In the genomic region with DNA sequence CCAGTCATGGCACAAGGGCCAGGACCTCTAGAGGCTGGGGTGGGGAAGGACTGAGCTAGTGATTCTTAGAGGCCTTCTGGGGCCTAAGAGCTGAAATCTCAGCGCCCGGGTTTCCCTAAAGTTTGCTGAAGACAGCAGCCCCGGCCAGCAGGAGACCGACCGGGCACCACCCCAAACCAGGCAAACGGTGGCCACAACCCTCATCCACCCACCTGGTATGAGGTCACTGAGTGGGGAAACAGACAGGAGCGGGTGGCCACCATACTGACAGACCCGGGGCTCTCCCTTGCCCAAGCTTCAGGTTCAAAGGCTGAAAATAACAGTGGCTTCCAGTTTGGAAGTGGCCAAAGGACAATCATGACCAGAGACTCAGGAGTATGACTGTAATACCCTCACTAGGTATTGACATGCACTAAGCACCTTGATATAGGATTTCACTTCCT, we compare ENCODE assay signal across 8 cellular contexts. TPM values are rescaled to one million over a fixed set of nuclear protein-coding genes. Genes with fewer than 3 reads are reported as not detected.
DNase-seq lines count a peak whose midpoint lies in the region; ATAC-seq and TF ChIP-seq lines count a peak whose summit lies in the region.

No MANE protein-coding gene starts in this region.

- no peak for TF ChIP-seq POLR2A in tibial nerve (IDR thresholded peaks at IDR 0.05)

- POLR2A ChIA-PET in activated CD8-positive, alpha-beta T cell treated with anti-CD3 and anti-CD28 coated beads for 36 hours (lab: Charles Lee) = interaction anchor here (1.0 to 6.0 kb wide), 4 partner anchors 17 to 153 kb away, joined by 3 to 38 read pairs (median 4); partner anchors contain the start of gene ID1
- POLR2A ChIA-PET in activated CD8-positive, alpha-beta T cell treated with anti-CD3 and anti-CD28 coated beads, Interleukin-2, amount 10 ng/mL, durations not matched to agents 7 days and 5 days (lab: Charles Lee) = interaction anchor here (1.0 to 1.5 kb wide), 2 partner anchors 35 to 43 kb away, joined by 4 read pairs; partner anchors contain the start of gene ID1

- no peaks in the 10 kb centered on the region for H3K9me3 Mint-ChIP-seq in activated CD8-positive, alpha-beta T cell treated with anti-CD3 and anti-CD28 coated beads for 36 hours
- no peaks in the 10 kb centered on the region for H3K9me3 Mint-ChIP-seq in activated CD8-positive, alpha-beta T cell treated with anti-CD3 and anti-CD28 coated beads, Interleukin-2, amount 10 ng/mL, durations not matched to agents 7 days and 5 days (ENCODE audit: insufficient read depth)

- H3K4me1 ChIP-seq in mammary epithelial cell (ENCODE audit: insufficient read depth, low read length) = peaks cover 73% of the 10 kb centered on the region
- peaks cover 13 to 22% of the 10 kb centered on the region in 2 donors for H3K4me1 ChIP-seq in muscle layer of duodenum (ENCODE audit: control insufficient read depth in 1 of 2, insufficient read depth in 2 of 2, low read length in 2 of 2)
- peaks cover 0 to 57% (median 37%) of the 10 kb centered on the region in 4 donors for H3K4me1 ChIP-seq in tibial nerve

- H3K4me3 ChIP-seq in mammary epithelial cell (replicated peaks in 1 of 3; ENCODE audit: insufficient read depth in 1 of 3, low read depth in 2 of 3, low read length in 3 of 3) (no peak overlapping the region), muscle layer of duodenum (ENCODE audit: low read depth in 1 of 2, low read length in 2 of 2) (no peak overlapping the region), tibial nerve (no peak overlapping the region)

- H3K4me1 Mint-ChIP-seq in activated CD8-positive, alpha-beta T cell treated with anti-CD3 and anti-CD28 coated beads for 36 hours (ENCODE audit: low read depth) = peaks cover 52% of the 10 kb centered on the region
- peaks cover 31% of the 10 kb centered on the region for H3K4me1 Mint-ChIP-seq in activated CD8-positive, alpha-beta T cell treated with anti-CD3 and anti-CD28 coated beads, Interleukin-2, amount 10 ng/mL, durations not matched to agents 7 days and 5 days (ENCODE audit: low read depth)

- no peak overlapping the region for H2AFZ ChIP-seq in mammary epithelial cell (ENCODE audit: low read depth, low read length)

- in situ Hi-C loops in mammary epithelial cell (cut with MboI; ENCODE audit: low sequenced_read_pairs in 2 of 2) = loop anchor here in 1 of 2 donors (25.0 kb wide), 1 partner anchor 142 kb away; the partner anchor contains the start of gene BCL2L1

- no peaks in the 10 kb centered on the region for H3K27me3 ChIP-seq in mammary epithelial cell (ENCODE audit: insufficient read depth, low read length)
- no peaks in the 10 kb centered on the region for H3K27me3 ChIP-seq in muscle layer of duodenum (ENCODE audit: low read depth, low read length)
- H3K27me3 ChIP-seq in tibial nerve = no peaks in the 10 kb centered on the region

- no peaks in the 10 kb centered on the region for H4K20me1 ChIP-seq in mammary epithelial cell (ENCODE audit: insufficient read depth, low read length)

- no peak overlapping the region for H3K4me2 ChIP-seq in mammary epithelial cell (ENCODE audit: insufficient read depth, low read depth, low read length)

- no peak for TF ChIP-seq CTCF in activated CD8-positive, alpha-beta T cell treated with anti-CD3 and anti-CD28 coated beads for 36 hours (IDR thresholded peaks at IDR 0.05)
- no peak for TF ChIP-seq CTCF in mammary epithelial cell (conservative IDR thresholded peaks at IDR 0.05 in 1 of 2, IDR thresholded peaks at IDR 0.05 in 1 of 2; ENCODE audit: extremely low read depth in 1 of 2, insufficient read depth in 1 of 2, low read depth in 1 of 2, low read length in 2 of 2)
- no peak for TF ChIP-seq CTCF in tibial nerve (IDR thresholded peaks at IDR 0.05)

- dilution Hi-C loops in mammary epithelial cell (cut with HindIII; ENCODE audit: low sequenced_read_pairs) = loop anchor here (25.0 kb wide), 1 partner anchor 142 kb away; the partner anchor contains the start of gene BCL2L1

- H3K9ac ChIP-seq in mammary epithelial cell (ENCODE audit: insufficient read depth, low read length) = no peak overlapping the region

- no peak for ATAC-seq in activated CD8-positive, alpha-beta T cell treated with anti-CD3 and anti-CD28 coated beads for 36 hours
- ATAC-seq in activated CD8-positive, alpha-beta T cell treated with anti-CD3 and anti-CD28 coated beads, Interleukin-2, amount 10 ng/mL, durations not matched to agents 7 days and 5 days = no peak
- ATAC-seq in HG03432 (IDR thresholded peaks at IDR 0.05; ENCODE audit: unreplicated experiment) (no peak), GM21825 (IDR thresholded peaks at IDR 0.05; ENCODE audit: unreplicated experiment) (no peak)

- H3K36me3 Mint-ChIP-seq in activated CD8-positive, alpha-beta T cell treated with anti-CD3 and anti-CD28 coated beads for 36 hours (ENCODE audit: low read depth) = peaks cover 13% of the 10 kb centered on the region
- peaks cover 16% of the 10 kb centered on the region for H3K36me3 Mint-ChIP-seq in activated CD8-positive, alpha-beta T cell treated with anti-CD3 and anti-CD28 coated beads, Interleukin-2, amount 10 ng/mL, durations not matched to agents 7 days and 5 days (ENCODE audit: low read depth)

- WGBS in mammary epithelial cell (ENCODE audit: low coverage, missing lambda C conversion rate) = 72% methylated on average over 8 of the region's 8 CpGs
- 74 to 100% methylated on average over 2 to 8 of the region's 8 CpGs for WGBS in tibial nerve, 2 donors

- H3K9me3 ChIP-seq in mammary epithelial cell (replicated peaks; ENCODE audit: insufficient read depth, low read length) (no peaks in the 10 kb centered on the region), muscle layer of duodenum (ENCODE audit: control insufficient read depth in 1 of 2, low read length in 2 of 2) (no peaks in the 10 kb centered on the region), tibial nerve (no peaks in the 10 kb centered on the region)

- intact Hi-C loops in activated CD8-positive, alpha-beta T cell treated with anti-CD3 and anti-CD28 coated beads for 36 hours (cut with micrococcal nuclease) = no loop called here
- intact Hi-C loops in mammary epithelial cell (cut with micrococcal nuclease) = no loop called here

- H3K36me3 ChIP-seq in mammary epithelial cell (ENCODE audit: insufficient read depth, low read length) (no peaks in the 10 kb centered on the region), muscle layer of duodenum (ENCODE audit: control insufficient read depth in 1 of 2, insufficient read depth in 2 of 2, low read length in 2 of 2) (peaks cover 22 to 28% of the 10 kb centered on the region in 2 donors), tibial nerve (peaks cover 0 to 44% (median 0%) of the 10 kb centered on the region in 3 donors)

- CTCF ChIA-PET in activated CD8-positive, alpha-beta T cell treated with anti-CD3 and anti-CD28 coated beads for 36 hours (lab: Charles Lee) = interaction anchor here (0.6 to 30.6 kb wide), 17 partner anchors 8 to 153 kb away, joined by 3 to 1008 read pairs (median 5); partner anchors contain the start of genes BCL2L1 and ID1
- CTCF ChIA-PET in activated CD8-positive, alpha-beta T cell treated with anti-CD3 and anti-CD28 coated beads, Interleukin-2, amount 10 ng/mL, durations not matched to agents 7 days and 5 days (lab: Charles Lee) = interaction anchor here (0.7 to 23.7 kb wide), 11 partner anchors 8 to 179 kb away, joined by 3 to 901 read pairs (median 5); partner anchors contain the start of gene ID1
- CTCF ChIA-PET in mammary epithelial cell (lab: Charles Lee; ENCODE audit: low non-redundant PET) = interaction anchor here (0.9 kb wide), 1 partner anchor 42 kb away, joined by 5 read pairs; no protein-coding TSS in a partner anchor

- DNase-seq in activated CD8-positive, alpha-beta T cell treated with anti-CD3 and anti-CD28 coated beads for 36 hours = no peak
- no peak for DNase-seq in activated CD8-positive, alpha-beta T cell treated with anti-CD3 and anti-CD28 coated beads, Interleukin-2, amount 10 ng/mL, durations not matched to agents 7 days and 5 days
- DNase-seq in mammary epithelial cell (no peak), tibial nerve (ENCODE audit: low spot score in 2 of 2) (no peak), NCI-H2107 (lab: John Stamatoyannopoulos, UW) (no peak)

- H3K79me2 ChIP-seq in mammary epithelial cell (ENCODE audit: insufficient read depth, low read length) = no peaks in the 10 kb centered on the region

- no peak for TF ChIP-seq EP300 in tibial nerve (IDR thresholded peaks at IDR 0.05)

- H3K27ac ChIP-seq in mammary epithelial cell (ENCODE audit: insufficient read depth, low read depth, low read length) = peak overlapping the region; percentile 10
- H3K27ac ChIP-seq in muscle layer of duodenum (ENCODE audit: low read length) = peak overlapping the region; percentile 45
- H3K27ac ChIP-seq in tibial nerve = peak overlapping the region; percentile 74 to 97 (median 91)

- no TSS peak for BruUV-seq in mammary epithelial cell (replicated peaks; lab: Mats Ljungman, UMichigan)

- H3K27ac Mint-ChIP-seq in activated CD8-positive, alpha-beta T cell treated with anti-CD3 and anti-CD28 coated beads for 36 hours = peak overlapping the region; percentile 67
- no peak overlapping the region for H3K27ac Mint-ChIP-seq in activated CD8-positive, alpha-beta T cell treated with anti-CD3 and anti-CD28 coated beads, Interleukin-2, amount 10 ng/mL, durations not matched to agents 7 days and 5 days

- H3K4me3 Mint-ChIP-seq in activated CD8-positive, alpha-beta T cell treated with anti-CD3 and anti-CD28 coated beads for 36 hours = no peak overlapping the region
- H3K4me3 Mint-ChIP-seq in activated CD8-positive, alpha-beta T cell treated with anti-CD3 and anti-CD28 coated beads, Interleukin-2, amount 10 ng/mL, durations not matched to agents 7 days and 5 days = no peak overlapping the region

- H3K27me3 Mint-ChIP-seq in activated CD8-positive, alpha-beta T cell treated with anti-CD3 and anti-CD28 coated beads for 36 hours = no peaks in the 10 kb centered on the region
- H3K27me3 Mint-ChIP-seq in activated CD8-positive, alpha-beta T cell treated with anti-CD3 and anti-CD28 coated beads, Interleukin-2, amount 10 ng/mL, durations not matched to agents 7 days and 5 days (ENCODE audit: low read depth) = no peaks in the 10 kb centered on the region

RNA-seq across cellular contexts. Expression of gene ID1, which starts 35.0 kb away (rescaled TPM):
- total RNA-seq in activated CD8-positive, alpha-beta T cell treated with anti-CD3 and anti-CD28 coated beads for 36 hours = under 1 TPM; 0.41 to 0.54 TPM
- under 1 TPM; 0.42 to 0.50 TPM for total RNA-seq in activated CD8-positive, alpha-beta T cell treated with anti-CD3 and anti-CD28 coated beads, Interleukin-2, amount 10 ng/mL, durations not matched to agents 7 days and 5 days
- total RNA-seq in mammary epithelial cell (10 to 100 TPM; 66.2 to 86.1 TPM), tibial nerve (100 to 1,000 TPM; 524 to 962 (median 571) TPM)
- 206 TPM for polyA plus RNA-seq in mammary epithelial cell
- 20.0 TPM for polyA minus RNA-seq in mammary epithelial cell

RNA-seq across cellular contexts. Expression of gene HM13, which starts 55.8 kb away (rescaled TPM):
- 10 to 100 TPM; 91.6 to 95.5 TPM for total RNA-seq in activated CD8-positive, alpha-beta T cell treated with anti-CD3 and anti-CD28 coated beads for 36 hours
- total RNA-seq in activated CD8-positive, alpha-beta T cell treated with anti-CD3 and anti-CD28 coated beads, Interleukin-2, amount 10 ng/mL, durations not matched to agents 7 days and 5 days = 100 to 1,000 TPM; 117 to 127 TPM
- total RNA-seq in mammary epithelial cell (100 to 1,000 TPM in 1 of 2 donors, 10 to 100 TPM in 1; 65.2 to 184 TPM), tibial nerve (10 to 100 TPM; 54.8 to 86.7 (median 75.8) TPM)
- polyA plus RNA-seq in mammary epithelial cell = 160 TPM
- polyA minus RNA-seq in mammary epithelial cell = 137 TPM

Comparison
In these comparisons a context has a peak if more than half of its experiments do, and no peak if none do; other contexts are left out.
1. H3K27ac ChIP-seq: peak in every context shown above with its lines; median percentile 91 in tibial nerve; 45 in muscle layer of duodenum; 10 in mammary epithelial cell.
2. RNA of gene ID1, which starts 35.0 kb away (total RNA-seq): 524 to 962 TPM in tibial nerve and 66.2 to 86.1 TPM in mammary epithelial cell; 0.41 to 0.54 TPM in activated CD8-positive, alpha-beta T cell treated with anti-CD3 and anti-CD28 coated beads for 36 hours and 0.42 to 0.50 TPM in activated CD8-positive, alpha-beta T cell treated with anti-CD3 and anti-CD28 coated beads, Interleukin-2, amount 10 ng/mL, durations not matched to agents 7 days and 5 days; every median in the first group is over 10 times any median in the second.